ENCODE assay signal across 9 cellular contexts in genomic region chr5:78627175-78627574, GRCh38. TPM values are rescaled to one million over a fixed set of nuclear protein-coding genes. Genes with fewer than 3 reads are reported as not detected.
DNase-seq lines count a peak whose midpoint lies in the region; ATAC-seq and TF ChIP-seq lines count a peak whose summit lies in the region.
"Had no signal": no experiment of that assay in that cellular context is flagged by ENCODE, and none has a peak within 500 bp of the region (broad histone marks: within the 10 kb centered on the region; RNA-seq: fewer than 3 reads in every experiment).

No MANE protein-coding gene starts in this region.

- H3K4me1 ChIP-seq in Panc1 (ENCODE audit: control insufficient read depth, insufficient read depth, low read length), result no peaks in the 10 kb centered on the region
- peaks cover 33 to 74% (median 68%) of the 10 kb centered on the region in 4 donors for H3K4me1 ChIP-seq in esophagus muscularis mucosa
- H3K4me1 ChIP-seq in Peyer's patch, result no peaks in the 10 kb centered on the region

- TF ChIP-seq EP300 in esophagus muscularis mucosa (IDR thresholded peaks at IDR 0.05), result no peak

- peak; percentile 51 for TF ChIP-seq CTCF in GM12872 (IDR thresholded peaks at IDR 0.05; ENCODE audit: insufficient read depth, low read depth, low read length)
- TF ChIP-seq CTCF in Panc1 (IDR thresholded peaks at IDR 0.05), result peak; percentile 52
- TF ChIP-seq CTCF in esophagus muscularis mucosa (IDR thresholded peaks at IDR 0.05), result peak in 2 of 3 experiments; percentile 30 to 45
- TF ChIP-seq CTCF in Peyer's patch (IDR thresholded peaks at IDR 0.05), result peak in 3 of 6 experiments; percentile 19 to 26 (median 22)

- in situ Hi-C loops in Panc1 (cut with HindIII; ENCODE audit: low pct_unique_long_range_greater_than_20kb, low sequenced_read_pairs), result no loop called here

- CTCF ChIA-PET in Panc1 (lab: Charles Lee), result no interaction called here

- WGBS in esophagus muscularis mucosa, result 79% methylated on average over 3 of the region's 3 CpGs

- BruUV-seq in Panc1 (replicated peaks; lab: Mats Ljungman, UMichigan), result no TSS peak

- no peak overlapping the region for H3K27ac ChIP-seq in Panc1 (ENCODE audit: low read length)
- H3K27ac ChIP-seq in esophagus muscularis mucosa (replicated peaks in 1 of 4), result peak overlapping the region in 3 of 4 donors; percentile 5 to 61 (median 50)
- no peak overlapping the region for H3K27ac ChIP-seq in Peyer's patch
- H3K27ac ChIP-seq: neutrophil had no signal

- H3K27me3 ChIP-seq in Panc1 (ENCODE audit: control insufficient read depth, insufficient read depth, low read length) (no peaks in the 10 kb centered on the region), esophagus muscularis mucosa (no peaks in the 10 kb centered on the region), Peyer's patch (no peaks in the 10 kb centered on the region)

- TF ChIP-seq POLR2A in esophagus muscularis mucosa (IDR thresholded peaks at IDR 0.05; ENCODE audit: low read depth) (no peak), Peyer's patch (IDR thresholded peaks at IDR 0.05) (no peak)

- intact Hi-C loops in Panc1 (cut with micrococcal nuclease; ENCODE audit: unreplicated experiment) (no loop called here), esophagus muscularis mucosa (cut with DNase I) (no loop called here)

- H3K9me3 ChIP-seq in Panc1 (ENCODE audit: control insufficient read depth, insufficient read depth, low read depth, low read length) (no peaks in the 10 kb centered on the region), esophagus muscularis mucosa (no peaks in the 10 kb centered on the region), Peyer's patch (no peaks in the 10 kb centered on the region)
- H3K9me3 ChIP-seq: neutrophil had no signal

- H3K36me3 ChIP-seq in Panc1 (ENCODE audit: control insufficient read depth, insufficient read depth, low read length) (no peaks in the 10 kb centered on the region), esophagus muscularis mucosa (peaks cover 0 to 30% (median 20%) of the 10 kb centered on the region in 4 donors), Peyer's patch (peaks cover 0 to 33% (median 0%) of the 10 kb centered on the region in 3 donors)
- H3K36me3 ChIP-seq: neutrophil had no signal

- POLR2A ChIA-PET in Panc1 (lab: Charles Lee), result no interaction called here

- no peak for ATAC-seq in Panc1

- H3K4me3 ChIP-seq in Panc1 (ENCODE audit: low read depth in 2 of 2, low read length in 2 of 2) (no peak overlapping the region), esophagus muscularis mucosa (no peak overlapping the region), Peyer's patch (no peak overlapping the region)

- DNase-seq in Panc1 (ENCODE audit: low read depth, low spot score) (no peak), esophagus muscularis mucosa (ENCODE audit: extremely low spot score) (no peak), pons (ENCODE audit: low spot score) (peak; percentile 67), Peyer's patch (no peak), NCI-H2171 treated with DMSO at 0.1 percent for 48 hours (lab: John Stamatoyannopoulos, UW) (no peak), iPS-NIHi7 (ENCODE audit: extremely low spot score) (no peak)
- DNase-seq in activated effector memory CD4-positive, alpha-beta T cell treated with Interleukin-2 at 50 U/mL for 16 hours, result no peak

RNA-seq across cellular contexts. Expression of gene LHFPL2, which starts 21.4 kb away (rescaled TPM):
- total RNA-seq in Panc1 (2021; ENCODE audit: unreplicated experiment) (25.8 TPM), esophagus muscularis mucosa (10 to 100 TPM; 24.1 to 40.9 (median 28.1) TPM), Peyer's patch (10 to 100 TPM; 22.3 to 63.4 (median 55.7) TPM)
- 13.5 TPM for polyA plus RNA-seq in Panc1 (2012; ENCODE audit: insufficient read length)

Comparison
In these comparisons a context has a peak if more than half of its experiments do, and no peak if none do; other contexts are left out.
1. H3K27ac ChIP-seq: peak in esophagus muscularis mucosa (3 of 4); none in Panc1 (single experiment) and Peyer's patch (0 of 4).